ENCODE assay signal across 1 cellular context in genomic region chr9:110784309-110784708, GRCh38.
TF ChIP-seq lines count a peak whose summit lies in the region.

No MANE protein-coding gene starts in this region.

TF ChIP-seq in HCT116, 20 proteins besides CTCF, POLR2A, EP300 and RAD21 (continued from another document):
- TF ChIP-seq REST (IDR thresholded peaks at IDR 0.05; ENCODE audit: low read depth) (no peak), JUND (IDR thresholded peaks at IDR 0.05) (no peak), ZFX (IDR thresholded peaks at IDR 0.05) (no peak)
